8 cellular contexts compared by ENCODE assay signal in the genomic region with DNA sequence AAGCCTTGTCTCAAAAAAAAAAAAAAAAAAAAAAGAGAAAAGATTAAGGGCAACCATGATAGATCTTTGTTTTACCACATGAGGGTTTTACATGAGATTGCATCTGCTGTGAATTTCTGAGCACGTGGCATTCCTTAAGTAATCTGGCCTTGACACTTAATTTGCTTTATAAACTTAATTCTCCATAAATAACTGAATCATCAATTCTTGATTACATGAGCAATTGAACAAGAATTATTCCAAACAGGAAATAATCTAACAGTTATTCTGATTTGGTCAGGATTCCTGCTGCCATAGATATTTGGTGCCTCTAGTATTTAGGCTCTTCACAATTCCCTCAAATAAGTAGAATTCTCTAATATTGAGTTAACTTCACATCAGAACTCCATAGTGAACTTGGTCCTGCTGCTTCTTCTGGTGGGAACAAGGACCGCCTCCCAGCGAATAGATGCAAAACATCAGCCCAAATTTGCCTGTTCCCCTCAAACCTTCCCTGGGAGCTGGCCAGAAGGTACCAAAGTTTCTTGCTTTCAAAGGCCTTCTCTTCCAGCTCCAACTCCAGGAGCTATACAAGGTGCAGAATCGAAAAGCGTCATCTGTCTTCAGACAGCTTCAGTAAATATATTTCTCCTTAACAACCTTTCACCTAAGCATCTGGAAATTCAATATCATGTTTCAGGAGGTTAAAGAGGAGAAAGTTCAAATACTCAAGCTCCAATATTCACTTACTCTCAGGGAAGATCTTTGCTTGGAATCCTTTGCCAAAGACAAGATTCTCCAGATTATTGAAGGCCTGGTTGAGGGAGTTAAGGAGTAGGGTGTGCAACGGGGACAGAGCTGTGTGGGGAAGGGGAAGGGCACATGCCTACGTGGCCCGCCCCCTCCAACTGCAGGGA. TPM values are rescaled to one million over a fixed set of nuclear protein-coding genes. Genes with fewer than 3 reads are reported as not detected.
DNase-seq lines count a peak whose midpoint lies in the region; ATAC-seq, FAIRE-seq and TF ChIP-seq lines count a peak whose summit lies in the region.

No MANE protein-coding gene starts in this region.

- H3K27me3 ChIP-seq in HUES64 (ENCODE audit: insufficient read depth, low read length): no peaks in the 10 kb centered on the region
- no peaks in the 10 kb centered on the region for H3K27me3 ChIP-seq in bronchial epithelial cell (ENCODE audit: control insufficient read depth, insufficient read depth, low read length)
- H3K27me3 ChIP-seq in mononuclear cell (ENCODE audit: insufficient read depth, low read length): no peaks in the 10 kb centered on the region

- ATAC-seq in GM18870 (IDR thresholded peaks at IDR 0.05; ENCODE audit: unreplicated experiment) (peak; percentile 15), GM18858 (IDR thresholded peaks at IDR 0.05; ENCODE audit: unreplicated experiment) (no peak)

- WGBS in HUES64: 52% methylated on average over 8 of the region's 8 CpGs

- H3K36me3 ChIP-seq in HUES64 (ENCODE audit: insufficient read depth, low read length) (peaks cover 22% of the 10 kb centered on the region), bronchial epithelial cell (ENCODE audit: control insufficient read depth, insufficient read depth, low read length) (peaks cover 3% of the 10 kb centered on the region)

- H3K9ac ChIP-seq in HUES64 (ENCODE audit: low read depth, low read length): peak overlapping the region; percentile 80

- no peak for DNase-seq in bronchial epithelial cell (ENCODE audit: low read depth)
- no peak for DNase-seq in DMS53 (lab: John Stamatoyannopoulos, UW)
- no peak for DNase-seq in middle frontal gyrus (ENCODE audit: extremely low spot score, low spot score)
- DNase-seq in NCI-H345 (lab: John Stamatoyannopoulos, UW): no peak

- no peak for FAIRE-seq in bronchial epithelial cell (lab: Jason Lieb, UNC)

- no peak for TF ChIP-seq CTCF in bronchial epithelial cell (IDR thresholded peaks at IDR 0.05; ENCODE audit: insufficient read depth, low read length, severe bottlenecking)

- H3K27ac ChIP-seq in HUES64 (ENCODE audit: low read depth, low read length): peak overlapping the region; percentile 87; the same call in 1 of the 2 replicates

- peak overlapping the region; percentile 81 for H3K4me3 ChIP-seq in HUES64 (ENCODE audit: low read length)
- H3K4me3 ChIP-seq in bronchial epithelial cell (ENCODE audit: low read depth, low read length): peak overlapping the region; percentile 76
- H3K4me3 ChIP-seq in mononuclear cell (ENCODE audit: low read length): peak overlapping the region; percentile 97

- H3K9me3 ChIP-seq in HUES64 (ENCODE audit: insufficient read depth, low read depth, low read length) (no peaks in the 10 kb centered on the region), mononuclear cell (ENCODE audit: low read depth, low read length) (no peaks in the 10 kb centered on the region)

- peaks cover 7% of the 10 kb centered on the region for H3K4me1 ChIP-seq in HUES64 (ENCODE audit: insufficient read depth, low read length)
- peaks cover 42% of the 10 kb centered on the region for H3K4me1 ChIP-seq in mononuclear cell (ENCODE audit: insufficient read depth, low read length)

RNA-seq across cellular contexts. Expression of a gene that starts 1.0 kb away (rescaled TPM):
- polyA plus RNA-seq in HUES64 (2013, experiment 1 of 2): 103 TPM
- polyA plus RNA-seq in HUES64 (2013, experiment 2 of 2): 115 TPM
- total RNA-seq in bronchial epithelial cell (76.3 and 133 TPM in 2 replicates), mononuclear cell (62.0 TPM)

RNA-seq across cellular contexts. Expression of a gene that starts 1.6 kb away (rescaled TPM):
- polyA plus RNA-seq in HUES64 (2013, experiment 1 of 2): 6.5 TPM
- polyA plus RNA-seq in HUES64 (2013, experiment 2 of 2): 6.9 TPM
- total RNA-seq in bronchial epithelial cell (0.26 and 0.64 TPM in 2 replicates), mononuclear cell (0.52 TPM)

RNA-seq across cellular contexts. Expression of a gene that starts 31.8 kb away (rescaled TPM):
- polyA plus RNA-seq in HUES64 (2013, experiment 1 of 2): 42.0 TPM
- 54.3 TPM for polyA plus RNA-seq in HUES64 (2013, experiment 2 of 2)
- 37.4 and 43.5 TPM in 2 replicates for total RNA-seq in bronchial epithelial cell
- total RNA-seq in mononuclear cell: 14.0 TPM

RNA-seq across cellular contexts. Expression of a gene that starts 35.6 kb away (rescaled TPM):
- 5.9 TPM for polyA plus RNA-seq in HUES64 (2013, experiment 1 of 2)
- polyA plus RNA-seq in HUES64 (2013, experiment 2 of 2): 10.0 TPM
- total RNA-seq in bronchial epithelial cell (16.3 and 19.6 TPM in 2 replicates), mononuclear cell (8.0 TPM)

RNA-seq across cellular contexts. Expression of a gene that starts 36.4 kb away (rescaled TPM):
- polyA plus RNA-seq in HUES64 (2013, experiment 1 of 2): 39.9 TPM
- 41.0 TPM for polyA plus RNA-seq in HUES64 (2013, experiment 2 of 2)
- total RNA-seq in bronchial epithelial cell (48.4 and 49.5 TPM in 2 replicates), mononuclear cell (16.1 TPM)
